In the genomic region with DNA sequence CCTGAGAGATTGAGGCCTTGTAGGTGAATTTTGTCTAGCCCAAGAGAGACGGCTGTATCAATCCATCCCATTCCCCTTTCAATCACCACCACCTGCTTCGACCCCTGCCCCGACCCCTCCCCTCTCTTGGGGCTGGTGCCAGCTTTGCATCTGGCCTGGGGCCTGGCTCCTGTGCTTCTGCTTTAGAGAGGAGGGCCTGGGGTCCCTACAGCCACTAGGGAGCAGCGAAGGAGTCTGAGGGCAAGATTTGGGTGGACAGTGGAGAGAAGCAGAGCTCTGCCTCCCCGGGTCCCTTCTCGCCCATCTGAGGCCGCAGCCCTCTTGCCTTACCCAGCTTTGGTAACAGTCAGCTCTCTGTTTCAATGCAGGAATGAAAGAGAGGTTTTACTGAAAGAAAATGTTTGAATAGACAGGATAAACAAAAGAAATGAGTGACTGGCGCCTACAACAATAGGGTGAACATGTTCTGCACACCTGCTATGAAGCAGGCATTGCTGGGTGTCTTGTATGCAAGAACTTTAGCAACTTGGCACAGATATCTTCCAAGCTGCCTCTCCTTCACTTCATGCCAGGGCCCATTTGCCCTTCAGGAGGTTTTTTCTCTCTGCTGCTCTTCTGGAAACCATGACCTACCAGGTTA, we compare ENCODE assay signal across 2 cellular contexts.
TF ChIP-seq lines count a peak whose summit lies in the region.

No MANE protein-coding gene starts in this region.

TF ChIP-seq in SK-N-SH, 30 proteins besides CTCF, POLR2A, EP300 and RAD21 (continued from another document):
- TF ChIP-seq, protein P1, sequence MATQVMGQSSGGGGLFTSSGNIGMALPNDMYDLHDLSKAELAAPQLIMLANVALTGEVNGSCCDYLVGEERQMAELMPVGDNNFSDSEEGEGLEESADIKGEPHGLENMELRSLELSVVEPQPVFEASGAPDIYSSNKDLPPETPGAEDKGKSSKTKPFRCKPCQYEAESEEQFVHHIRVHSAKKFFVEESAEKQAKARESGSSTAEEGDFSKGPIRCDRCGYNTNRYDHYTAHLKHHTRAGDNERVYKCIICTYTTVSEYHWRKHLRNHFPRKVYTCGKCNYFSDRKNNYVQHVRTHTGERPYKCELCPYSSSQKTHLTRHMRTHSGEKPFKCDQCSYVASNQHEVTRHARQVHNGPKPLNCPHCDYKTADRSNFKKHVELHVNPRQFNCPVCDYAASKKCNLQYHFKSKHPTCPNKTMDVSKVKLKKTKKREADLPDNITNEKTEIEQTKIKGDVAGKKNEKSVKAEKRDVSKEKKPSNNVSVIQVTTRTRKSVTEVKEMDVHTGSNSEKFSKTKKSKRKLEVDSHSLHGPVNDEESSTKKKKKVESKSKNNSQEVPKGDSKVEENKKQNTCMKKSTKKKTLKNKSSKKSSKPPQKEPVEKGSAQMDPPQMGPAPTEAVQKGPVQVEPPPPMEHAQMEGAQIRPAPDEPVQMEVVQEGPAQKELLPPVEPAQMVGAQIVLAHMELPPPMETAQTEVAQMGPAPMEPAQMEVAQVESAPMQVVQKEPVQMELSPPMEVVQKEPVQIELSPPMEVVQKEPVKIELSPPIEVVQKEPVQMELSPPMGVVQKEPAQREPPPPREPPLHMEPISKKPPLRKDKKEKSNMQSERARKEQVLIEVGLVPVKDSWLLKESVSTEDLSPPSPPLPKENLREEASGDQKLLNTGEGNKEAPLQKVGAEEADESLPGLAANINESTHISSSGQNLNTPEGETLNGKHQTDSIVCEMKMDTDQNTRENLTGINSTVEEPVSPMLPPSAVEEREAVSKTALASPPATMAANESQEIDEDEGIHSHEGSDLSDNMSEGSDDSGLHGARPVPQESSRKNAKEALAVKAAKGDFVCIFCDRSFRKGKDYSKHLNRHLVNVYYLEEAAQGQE (IDR thresholded peaks at IDR 0.05; ENCODE audit: low read depth, low read length): no peak
- TF ChIP-seq, protein P2, sequence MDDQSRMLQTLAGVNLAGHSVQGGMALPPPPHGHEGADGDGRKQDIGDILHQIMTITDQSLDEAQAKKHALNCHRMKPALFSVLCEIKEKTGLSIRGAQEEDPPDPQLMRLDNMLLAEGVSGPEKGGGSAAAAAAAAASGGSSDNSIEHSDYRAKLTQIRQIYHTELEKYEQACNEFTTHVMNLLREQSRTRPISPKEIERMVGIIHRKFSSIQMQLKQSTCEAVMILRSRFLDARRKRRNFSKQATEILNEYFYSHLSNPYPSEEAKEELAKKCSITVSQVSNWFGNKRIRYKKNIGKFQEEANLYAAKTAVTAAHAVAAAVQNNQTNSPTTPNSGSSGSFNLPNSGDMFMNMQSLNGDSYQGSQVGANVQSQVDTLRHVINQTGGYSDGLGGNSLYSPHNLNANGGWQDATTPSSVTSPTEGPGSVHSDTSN (IDR thresholded peaks at IDR 0.05): no peak
- TF ChIP-seq YY1 (IDR thresholded peaks at IDR 0.05; ENCODE audit: low read depth) (no peak), RCOR1 (IDR thresholded peaks at IDR 0.05; ENCODE audit: low read length) (no peak), JUND (IDR thresholded peaks at IDR 0.05) (no peak), NFIC (IDR thresholded peaks at IDR 0.05; ENCODE audit: borderline replicate concordance) (no peak), SIN3A (IDR thresholded peaks at IDR 0.05; ENCODE audit: borderline replicate concordance, low read depth, low read length) (no peak), GABPA (IDR thresholded peaks at IDR 0.05; ENCODE audit: low read depth) (no peak)
- TF ChIP-seq, protein P3, sequence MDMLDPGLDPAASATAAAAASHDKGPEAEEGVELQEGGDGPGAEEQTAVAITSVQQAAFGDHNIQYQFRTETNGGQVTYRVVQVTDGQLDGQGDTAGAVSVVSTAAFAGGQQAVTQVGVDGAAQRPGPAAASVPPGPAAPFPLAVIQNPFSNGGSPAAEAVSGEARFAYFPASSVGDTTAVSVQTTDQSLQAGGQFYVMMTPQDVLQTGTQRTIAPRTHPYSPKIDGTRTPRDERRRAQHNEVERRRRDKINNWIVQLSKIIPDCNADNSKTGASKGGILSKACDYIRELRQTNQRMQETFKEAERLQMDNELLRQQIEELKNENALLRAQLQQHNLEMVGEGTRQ (IDR thresholded peaks at IDR 0.05; ENCODE audit: borderline replicate concordance, low read depth, low read length): no peak

TF ChIP-seq in SK-N-SH treated with all-trans-retinoic acid at 6 μM for 48 hours, 23 proteins besides CTCF, POLR2A, EP300 and RAD21 (continued from another document):
- TF ChIP-seq, protein P4, sequence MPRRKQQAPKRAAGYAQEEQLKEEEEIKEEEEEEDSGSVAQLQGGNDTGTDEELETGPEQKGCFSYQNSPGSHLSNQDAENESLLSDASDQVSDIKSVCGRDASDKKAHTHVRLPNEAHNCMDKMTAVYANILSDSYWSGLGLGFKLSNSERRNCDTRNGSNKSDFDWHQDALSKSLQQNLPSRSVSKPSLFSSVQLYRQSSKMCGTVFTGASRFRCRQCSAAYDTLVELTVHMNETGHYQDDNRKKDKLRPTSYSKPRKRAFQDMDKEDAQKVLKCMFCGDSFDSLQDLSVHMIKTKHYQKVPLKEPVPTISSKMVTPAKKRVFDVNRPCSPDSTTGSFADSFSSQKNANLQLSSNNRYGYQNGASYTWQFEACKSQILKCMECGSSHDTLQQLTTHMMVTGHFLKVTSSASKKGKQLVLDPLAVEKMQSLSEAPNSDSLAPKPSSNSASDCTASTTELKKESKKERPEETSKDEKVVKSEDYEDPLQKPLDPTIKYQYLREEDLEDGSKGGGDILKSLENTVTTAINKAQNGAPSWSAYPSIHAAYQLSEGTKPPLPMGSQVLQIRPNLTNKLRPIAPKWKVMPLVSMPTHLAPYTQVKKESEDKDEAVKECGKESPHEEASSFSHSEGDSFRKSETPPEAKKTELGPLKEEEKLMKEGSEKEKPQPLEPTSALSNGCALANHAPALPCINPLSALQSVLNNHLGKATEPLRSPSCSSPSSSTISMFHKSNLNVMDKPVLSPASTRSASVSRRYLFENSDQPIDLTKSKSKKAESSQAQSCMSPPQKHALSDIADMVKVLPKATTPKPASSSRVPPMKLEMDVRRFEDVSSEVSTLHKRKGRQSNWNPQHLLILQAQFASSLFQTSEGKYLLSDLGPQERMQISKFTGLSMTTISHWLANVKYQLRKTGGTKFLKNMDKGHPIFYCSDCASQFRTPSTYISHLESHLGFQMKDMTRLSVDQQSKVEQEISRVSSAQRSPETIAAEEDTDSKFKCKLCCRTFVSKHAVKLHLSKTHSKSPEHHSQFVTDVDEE (CRISPR knock-in tag; IDR thresholded peaks at IDR 0.05): no peak
